1 cellular context compared by ENCODE assay signal in the genomic region with DNA sequence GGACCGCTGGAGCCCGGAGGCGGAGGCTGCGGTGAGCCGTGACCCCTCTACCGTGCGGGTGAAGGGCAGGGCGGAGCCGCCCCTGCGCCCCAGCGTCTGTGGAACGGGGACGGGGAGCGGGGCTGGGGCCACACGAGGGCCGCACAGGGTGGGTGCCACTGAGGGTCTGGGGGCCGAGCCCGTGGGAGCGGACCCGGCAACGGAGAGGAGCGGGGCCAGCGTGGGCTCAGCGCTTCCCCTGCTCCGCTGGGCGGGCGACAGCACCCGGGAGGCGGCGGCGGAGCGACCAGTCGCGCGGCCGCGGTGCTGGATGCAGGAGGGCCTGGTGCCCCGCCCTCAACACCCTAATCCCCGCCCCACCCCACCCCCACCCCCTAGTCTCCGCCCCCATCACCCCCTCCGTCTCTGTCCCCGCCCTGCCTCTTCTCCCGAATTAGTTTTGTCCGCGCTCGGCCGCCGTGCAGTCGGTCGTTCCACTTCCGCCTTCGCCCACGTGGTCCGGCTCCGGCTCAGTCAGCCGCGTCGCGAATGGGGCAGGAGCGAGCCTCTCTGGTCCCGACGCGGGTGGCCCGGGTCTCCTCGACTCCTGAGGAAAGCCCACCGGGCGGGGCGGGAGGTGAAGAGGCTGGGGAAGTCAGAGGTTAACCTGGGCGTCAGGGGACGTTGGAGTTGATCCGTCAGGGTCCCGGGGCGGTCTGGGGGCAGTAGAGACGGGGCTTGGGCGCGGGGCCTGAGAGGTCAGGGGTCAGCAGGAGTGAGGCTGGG.
TF ChIP-seq lines count a peak whose summit lies in the region.

A gene (plus strand): TSS at position 512 of the 765 bp plus-strand sequence. CDS start 447 bp downstream, outside the sequence.

TF ChIP-seq in HepG2, 621 proteins besides CTCF, POLR2A, EP300 and RAD21 (continued from another document and continues in another):
- TF ChIP-seq, protein P1, sequence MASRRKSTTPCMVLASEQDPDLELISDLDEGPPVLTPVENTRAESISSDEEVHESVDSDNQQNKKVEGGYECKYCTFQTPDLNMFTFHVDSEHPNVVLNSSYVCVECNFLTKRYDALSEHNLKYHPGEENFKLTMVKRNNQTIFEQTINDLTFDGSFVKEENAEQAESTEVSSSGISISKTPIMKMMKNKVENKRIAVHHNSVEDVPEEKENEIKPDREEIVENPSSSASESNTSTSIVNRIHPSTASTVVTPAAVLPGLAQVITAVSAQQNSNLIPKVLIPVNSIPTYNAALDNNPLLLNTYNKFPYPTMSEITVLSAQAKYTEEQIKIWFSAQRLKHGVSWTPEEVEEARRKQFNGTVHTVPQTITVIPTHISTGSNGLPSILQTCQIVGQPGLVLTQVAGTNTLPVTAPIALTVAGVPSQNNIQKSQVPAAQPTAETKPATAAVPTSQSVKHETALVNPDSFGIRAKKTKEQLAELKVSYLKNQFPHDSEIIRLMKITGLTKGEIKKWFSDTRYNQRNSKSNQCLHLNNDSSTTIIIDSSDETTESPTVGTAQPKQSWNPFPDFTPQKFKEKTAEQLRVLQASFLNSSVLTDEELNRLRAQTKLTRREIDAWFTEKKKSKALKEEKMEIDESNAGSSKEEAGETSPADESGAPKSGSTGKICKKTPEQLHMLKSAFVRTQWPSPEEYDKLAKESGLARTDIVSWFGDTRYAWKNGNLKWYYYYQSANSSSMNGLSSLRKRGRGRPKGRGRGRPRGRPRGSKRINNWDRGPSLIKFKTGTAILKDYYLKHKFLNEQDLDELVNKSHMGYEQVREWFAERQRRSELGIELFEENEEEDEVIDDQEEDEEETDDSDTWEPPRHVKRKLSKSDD (CRISPR knock-in tag; IDR thresholded peaks at IDR 0.05; ENCODE audit: low read depth), result no peak; the same call in 1 of the 2 replicates
- TF ChIP-seq ZNF780A (CRISPR knock-in tag; IDR thresholded peaks at IDR 0.05), result no peak; the same call in 1 of the 2 replicates
- TF ChIP-seq SALL1 (CRISPR knock-in tag; IDR thresholded peaks at IDR 0.05), result peak; percentile 69
- TF ChIP-seq, protein P2, sequence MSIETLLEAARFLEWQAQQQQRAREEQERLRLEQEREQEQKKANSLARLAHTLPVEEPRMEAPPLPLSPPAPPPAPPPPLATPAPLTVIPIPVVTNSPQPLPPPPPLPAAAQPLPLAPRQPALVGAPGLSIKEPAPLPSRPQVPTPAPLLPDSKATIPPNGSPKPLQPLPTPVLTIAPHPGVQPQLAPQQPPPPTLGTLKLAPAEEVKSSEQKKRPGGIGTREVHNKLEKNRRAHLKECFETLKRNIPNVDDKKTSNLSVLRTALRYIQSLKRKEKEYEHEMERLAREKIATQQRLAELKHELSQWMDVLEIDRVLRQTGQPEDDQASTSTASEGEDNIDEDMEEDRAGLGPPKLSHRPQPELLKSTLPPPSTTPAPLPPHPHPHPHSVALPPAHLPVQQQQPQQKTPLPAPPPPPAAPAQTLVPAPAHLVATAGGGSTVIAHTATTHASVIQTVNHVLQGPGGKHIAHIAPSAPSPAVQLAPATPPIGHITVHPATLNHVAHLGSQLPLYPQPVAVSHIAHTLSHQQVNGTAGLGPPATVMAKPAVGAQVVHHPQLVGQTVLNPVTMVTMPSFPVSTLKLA (IDR thresholded peaks at IDR 0.05), result peak; percentile 79
- TF ChIP-seq ZNF7 (CRISPR knock-in tag; IDR thresholded peaks at IDR 0.05), result no peak
- TF ChIP-seq ZNF552 (CRISPR knock-in tag; IDR thresholded peaks at IDR 0.05; ENCODE audit: borderline replicate concordance), result no peak
- no peak for TF ChIP-seq SMARCC2 (IDR thresholded peaks at IDR 0.05)
- no peak for TF ChIP-seq ZSCAN30 (CRISPR knock-in tag; IDR thresholded peaks at IDR 0.05)
- TF ChIP-seq, protein P3, sequence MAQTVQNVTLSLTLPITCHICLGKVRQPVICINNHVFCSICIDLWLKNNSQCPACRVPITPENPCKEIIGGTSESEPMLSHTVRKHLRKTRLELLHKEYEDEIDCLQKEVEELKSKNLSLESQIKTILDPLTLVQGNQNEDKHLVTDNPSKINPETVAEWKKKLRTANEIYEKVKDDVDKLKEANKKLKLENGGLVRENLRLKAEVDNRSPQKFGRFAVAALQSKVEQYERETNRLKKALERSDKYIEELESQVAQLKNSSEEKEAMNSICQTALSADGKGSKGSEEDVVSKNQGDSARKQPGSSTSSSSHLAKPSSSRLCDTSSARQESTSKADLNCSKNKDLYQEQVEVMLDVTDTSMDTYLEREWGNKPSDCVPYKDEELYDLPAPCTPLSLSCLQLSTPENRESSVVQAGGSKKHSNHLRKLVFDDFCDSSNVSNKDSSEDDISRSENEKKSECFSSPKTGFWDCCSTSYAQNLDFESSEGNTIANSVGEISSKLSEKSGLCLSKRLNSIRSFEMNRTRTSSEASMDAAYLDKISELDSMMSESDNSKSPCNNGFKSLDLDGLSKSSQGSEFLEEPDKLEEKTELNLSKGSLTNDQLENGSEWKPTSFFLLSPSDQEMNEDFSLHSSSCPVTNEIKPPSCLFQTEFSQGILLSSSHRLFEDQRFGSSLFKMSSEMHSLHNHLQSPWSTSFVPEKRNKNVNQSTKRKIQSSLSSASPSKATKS (CRISPR knock-in tag; IDR thresholded peaks at IDR 0.05), result 0 out of 2 replicates have a peak, but pooled peaks have one; percentile 65
- no peak for TF ChIP-seq ZKSCAN8 (CRISPR knock-in tag; IDR thresholded peaks at IDR 0.05; ENCODE audit: borderline replicate concordance)
- no peak; the same call in 1 of the 2 replicates for TF ChIP-seq ZNF766 (CRISPR knock-in tag; IDR thresholded peaks at IDR 0.05; ENCODE audit: borderline replicate concordance)
- no peak for TF ChIP-seq ZNF260 (CRISPR knock-in tag; IDR thresholded peaks at IDR 0.05; ENCODE audit: borderline replicate concordance, low read depth)
- TF ChIP-seq, protein P4, sequence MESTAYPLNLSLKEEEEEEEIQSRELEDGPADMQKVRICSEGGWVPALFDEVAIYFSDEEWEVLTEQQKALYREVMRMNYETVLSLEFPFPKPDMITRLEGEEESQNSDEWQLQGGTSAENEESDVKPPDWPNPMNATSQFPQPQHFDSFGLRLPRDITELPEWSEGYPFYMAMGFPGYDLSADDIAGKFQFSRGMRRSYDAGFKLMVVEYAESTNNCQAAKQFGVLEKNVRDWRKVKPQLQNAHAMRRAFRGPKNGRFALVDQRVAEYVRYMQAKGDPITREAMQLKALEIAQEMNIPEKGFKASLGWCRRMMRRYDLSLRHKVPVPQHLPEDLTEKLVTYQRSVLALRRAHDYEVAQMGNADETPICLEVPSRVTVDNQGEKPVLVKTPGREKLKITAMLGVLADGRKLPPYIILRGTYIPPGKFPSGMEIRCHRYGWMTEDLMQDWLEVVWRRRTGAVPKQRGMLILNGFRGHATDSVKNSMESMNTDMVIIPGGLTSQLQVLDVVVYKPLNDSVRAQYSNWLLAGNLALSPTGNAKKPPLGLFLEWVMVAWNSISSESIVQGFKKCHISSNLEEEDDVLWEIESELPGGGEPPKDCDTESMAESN (CRISPR knock-in tag; conservative IDR thresholded peaks at IDR 0.05), result peak; percentile 80; the same call in 1 of the 2 replicates
- TF ChIP-seq, protein P5, sequence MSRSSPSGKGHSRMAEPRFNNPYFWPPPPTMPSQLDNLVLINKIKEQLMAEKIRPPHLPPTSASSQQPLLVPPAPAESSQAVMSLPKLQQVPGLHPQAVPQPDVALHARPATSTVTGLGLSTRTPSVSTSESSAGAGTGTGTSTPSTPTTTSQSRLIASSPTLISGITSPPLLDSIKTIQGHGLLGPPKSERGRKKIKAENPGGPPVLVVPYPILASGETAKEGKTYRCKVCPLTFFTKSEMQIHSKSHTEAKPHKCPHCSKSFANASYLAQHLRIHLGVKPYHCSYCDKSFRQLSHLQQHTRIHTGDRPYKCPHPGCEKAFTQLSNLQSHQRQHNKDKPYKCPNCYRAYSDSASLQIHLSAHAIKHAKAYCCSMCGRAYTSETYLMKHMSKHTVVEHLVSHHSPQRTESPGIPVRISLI (CRISPR knock-in tag; IDR thresholded peaks at IDR 0.05; ENCODE audit: borderline replicate concordance), result 0 out of 2 replicates have a peak, but pooled peaks have one; percentile 8
- TF ChIP-seq, protein P6, sequence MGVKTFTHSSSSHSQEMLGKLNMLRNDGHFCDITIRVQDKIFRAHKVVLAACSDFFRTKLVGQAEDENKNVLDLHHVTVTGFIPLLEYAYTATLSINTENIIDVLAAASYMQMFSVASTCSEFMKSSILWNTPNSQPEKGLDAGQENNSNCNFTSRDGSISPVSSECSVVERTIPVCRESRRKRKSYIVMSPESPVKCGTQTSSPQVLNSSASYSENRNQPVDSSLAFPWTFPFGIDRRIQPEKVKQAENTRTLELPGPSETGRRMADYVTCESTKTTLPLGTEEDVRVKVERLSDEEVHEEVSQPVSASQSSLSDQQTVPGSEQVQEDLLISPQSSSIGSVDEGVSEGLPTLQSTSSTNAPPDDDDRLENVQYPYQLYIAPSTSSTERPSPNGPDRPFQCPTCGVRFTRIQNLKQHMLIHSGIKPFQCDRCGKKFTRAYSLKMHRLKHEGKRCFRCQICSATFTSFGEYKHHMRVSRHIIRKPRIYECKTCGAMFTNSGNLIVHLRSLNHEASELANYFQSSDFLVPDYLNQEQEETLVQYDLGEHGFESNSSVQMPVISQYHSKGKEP (CRISPR knock-in tag; IDR thresholded peaks at IDR 0.05), result no peak
- TF ChIP-seq TBX3 (IDR thresholded peaks at IDR 0.05; ENCODE audit: borderline replicate concordance), result no peak
- TF ChIP-seq HMG20A (CRISPR knock-in tag; IDR thresholded peaks at IDR 0.05; ENCODE audit: borderline replicate concordance), result no peak
- TF ChIP-seq ZNF350 (CRISPR knock-in tag; IDR thresholded peaks at IDR 0.05; ENCODE audit: borderline replicate concordance, low read depth), result peak; percentile 56; the same call in 1 of the 2 replicates
- peak; percentile 78 for TF ChIP-seq HDAC2 (CRISPR knock-in tag; IDR thresholded peaks at IDR 0.05)
- TF ChIP-seq ZNF547 (CRISPR knock-in tag; IDR thresholded peaks at IDR 0.05), result 0 out of 2 replicates have a peak, but pooled peaks have one; percentile 51
- TF ChIP-seq, protein P7, sequence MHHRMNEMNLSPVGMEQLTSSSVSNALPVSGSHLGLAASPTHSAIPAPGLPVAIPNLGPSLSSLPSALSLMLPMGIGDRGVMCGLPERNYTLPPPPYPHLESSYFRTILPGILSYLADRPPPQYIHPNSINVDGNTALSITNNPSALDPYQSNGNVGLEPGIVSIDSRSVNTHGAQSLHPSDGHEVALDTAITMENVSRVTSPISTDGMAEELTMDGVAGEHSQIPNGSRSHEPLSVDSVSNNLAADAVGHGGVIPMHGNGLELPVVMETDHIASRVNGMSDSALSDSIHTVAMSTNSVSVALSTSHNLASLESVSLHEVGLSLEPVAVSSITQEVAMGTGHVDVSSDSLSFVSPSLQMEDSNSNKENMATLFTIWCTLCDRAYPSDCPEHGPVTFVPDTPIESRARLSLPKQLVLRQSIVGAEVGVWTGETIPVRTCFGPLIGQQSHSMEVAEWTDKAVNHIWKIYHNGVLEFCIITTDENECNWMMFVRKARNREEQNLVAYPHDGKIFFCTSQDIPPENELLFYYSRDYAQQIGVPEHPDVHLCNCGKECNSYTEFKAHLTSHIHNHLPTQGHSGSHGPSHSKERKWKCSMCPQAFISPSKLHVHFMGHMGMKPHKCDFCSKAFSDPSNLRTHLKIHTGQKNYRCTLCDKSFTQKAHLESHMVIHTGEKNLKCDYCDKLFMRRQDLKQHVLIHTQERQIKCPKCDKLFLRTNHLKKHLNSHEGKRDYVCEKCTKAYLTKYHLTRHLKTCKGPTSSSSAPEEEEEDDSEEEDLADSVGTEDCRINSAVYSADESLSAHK (CRISPR knock-in tag; IDR thresholded peaks at IDR 0.05; ENCODE audit: borderline replicate concordance), result no peak
- peak; percentile 77 for TF ChIP-seq YEATS2 (CRISPR knock-in tag; IDR thresholded peaks at IDR 0.05; ENCODE audit: borderline replicate concordance)
- TF ChIP-seq ZNF33A (CRISPR knock-in tag; IDR thresholded peaks at IDR 0.05; ENCODE audit: borderline replicate concordance), result no peak
- TF ChIP-seq, protein P8, sequence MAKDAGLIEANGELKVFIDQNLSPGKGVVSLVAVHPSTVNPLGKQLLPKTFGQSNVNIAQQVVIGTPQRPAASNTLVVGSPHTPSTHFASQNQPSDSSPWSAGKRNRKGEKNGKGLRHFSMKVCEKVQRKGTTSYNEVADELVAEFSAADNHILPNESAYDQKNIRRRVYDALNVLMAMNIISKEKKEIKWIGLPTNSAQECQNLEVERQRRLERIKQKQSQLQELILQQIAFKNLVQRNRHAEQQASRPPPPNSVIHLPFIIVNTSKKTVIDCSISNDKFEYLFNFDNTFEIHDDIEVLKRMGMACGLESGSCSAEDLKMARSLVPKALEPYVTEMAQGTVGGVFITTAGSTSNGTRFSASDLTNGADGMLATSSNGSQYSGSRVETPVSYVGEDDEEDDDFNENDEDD (CRISPR knock-in tag; IDR thresholded peaks at IDR 0.05; ENCODE audit: borderline replicate concordance), result peak; percentile 92; the same call in 1 of the 2 replicates
- no peak for TF ChIP-seq ZNF891 (CRISPR knock-in tag; IDR thresholded peaks at IDR 0.05)
- TF ChIP-seq SMYD3 (CRISPR knock-in tag; IDR thresholded peaks at IDR 0.05), result 0 out of 2 replicates have a peak, but pooled peaks have one; percentile 35
- TF ChIP-seq YY1 (IDR thresholded peaks at IDR 0.05; ENCODE audit: insufficient read depth, insufficient replicate concordance, low read depth, low read length), result peak; percentile 45
- no peak for TF ChIP-seq ZMYM2 (CRISPR knock-in tag; IDR thresholded peaks at IDR 0.05)
- TF ChIP-seq, protein P9, sequence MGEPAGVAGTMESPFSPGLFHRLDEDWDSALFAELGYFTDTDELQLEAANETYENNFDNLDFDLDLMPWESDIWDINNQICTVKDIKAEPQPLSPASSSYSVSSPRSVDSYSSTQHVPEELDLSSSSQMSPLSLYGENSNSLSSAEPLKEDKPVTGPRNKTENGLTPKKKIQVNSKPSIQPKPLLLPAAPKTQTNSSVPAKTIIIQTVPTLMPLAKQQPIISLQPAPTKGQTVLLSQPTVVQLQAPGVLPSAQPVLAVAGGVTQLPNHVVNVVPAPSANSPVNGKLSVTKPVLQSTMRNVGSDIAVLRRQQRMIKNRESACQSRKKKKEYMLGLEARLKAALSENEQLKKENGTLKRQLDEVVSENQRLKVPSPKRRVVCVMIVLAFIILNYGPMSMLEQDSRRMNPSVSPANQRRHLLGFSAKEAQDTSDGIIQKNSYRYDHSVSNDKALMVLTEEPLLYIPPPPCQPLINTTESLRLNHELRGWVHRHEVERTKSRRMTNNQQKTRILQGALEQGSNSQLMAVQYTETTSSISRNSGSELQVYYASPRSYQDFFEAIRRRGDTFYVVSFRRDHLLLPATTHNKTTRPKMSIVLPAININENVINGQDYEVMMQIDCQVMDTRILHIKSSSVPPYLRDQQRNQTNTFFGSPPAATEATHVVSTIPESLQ (CRISPR knock-in tag; conservative IDR thresholded peaks at IDR 0.05), result no peak
- TF ChIP-seq ZNF160 (CRISPR knock-in tag; IDR thresholded peaks at IDR 0.05), result 0 out of 2 replicates have a peak, but pooled peaks have one; percentile 21
- peak; percentile 79 for TF ChIP-seq IRF2 (CRISPR knock-in tag; IDR thresholded peaks at IDR 0.05)
- no peak for TF ChIP-seq ZNF432 (CRISPR knock-in tag; IDR thresholded peaks at IDR 0.05; ENCODE audit: borderline replicate concordance)
- TF ChIP-seq ZNF556 (CRISPR knock-in tag; IDR thresholded peaks at IDR 0.05; ENCODE audit: borderline replicate concordance), result no peak; the same call in 1 of the 2 replicates
- TF ChIP-seq KLF13 (CRISPR knock-in tag; IDR thresholded peaks at IDR 0.05), result no peak
- TF ChIP-seq GFI1 (CRISPR knock-in tag; IDR thresholded peaks at IDR 0.05; ENCODE audit: borderline replicate concordance), result no peak; the same call in 1 of the 2 replicates
- no peak for TF ChIP-seq HES4 (CRISPR knock-in tag; IDR thresholded peaks at IDR 0.05; ENCODE audit: borderline replicate concordance)
- no peak for TF ChIP-seq RBM22 (optimal IDR thresholded peaks at IDR 0.05; ENCODE audit: low read length)
- TF ChIP-seq KDM6A (CRISPR knock-in tag; IDR thresholded peaks at IDR 0.05; ENCODE audit: low read depth), result no peak
- no peak for TF ChIP-seq ZNF224 (CRISPR knock-in tag; IDR thresholded peaks at IDR 0.05)
